ENCODE assay signal across 24 cellular contexts in genomic region chr7:157538735-157539134, GRCh38.
"Had no signal": no experiment of that assay in that cellular context is flagged by ENCODE, and none has a peak within 500 bp of the region (broad histone marks: within the 10 kb centered on the region; RNA-seq: fewer than 3 reads in every experiment).

No MANE protein-coding gene starts in this region.

- H3K27me3 ChIP-seq: ascending aorta, cardiac muscle cell, colonic mucosa, esophagus squamous epithelium had no signal

- H3K27ac ChIP-seq: ascending aorta, breast epithelium, cardiac muscle cell, colonic mucosa, epithelial cell of prostate, esophagus squamous epithelium, gastroesophageal sphincter had no signal

- H3K36me3 ChIP-seq: ascending aorta, breast epithelium, cardiac muscle cell, colonic mucosa, esophagus squamous epithelium had no signal

- ATAC-seq: activated CD4-positive, alpha-beta T cell treated with anti-CD3 and anti-CD28 coated beads for 36 hours; activated naive CD4-positive, alpha-beta T cell treated with anti-CD3 and anti-CD28 coated beads, Interleukin-2, amount 50 U/mL, for 72 hours; activated T-cell treated with anti-CD3 and anti-CD28 coated beads, Interleukin-2, amount 50 U/mL, for 72 hours; gastroesophageal sphincter had no signal

- DNase-seq: activated CD4-positive, alpha-beta memory T cell treated with anti-CD3 and anti-CD28 coated beads for 36 hours; activated CD4-positive, alpha-beta T cell treated with anti-CD3 and anti-CD28 coated beads for 36 hours; activated CD4-positive, alpha-beta T cell treated with anti-CD3 and anti-CD28 coated beads, Interleukin-2, amount 10 ng/mL, durations not matched to agents 24 days and 14 days; activated CD4-positive, CD25-positive, alpha-beta regulatory T cell; activated CD4-positive, CD25-positive, alpha-beta regulatory T cell treated with anti-CD3 and anti-CD28 coated beads, Interleukin-2, amount 50 U/mL, for 72 hours; activated CD8-positive, alpha-beta memory T cell treated with anti-CD3 and anti-CD28 coated beads for 24 hours; activated naive CD4-positive, alpha-beta T cell treated with anti-CD3 and anti-CD28 coated beads, Interleukin-2, amount 10 ng/mL, durations not matched to agents 7 days and 5 days; activated naive CD8-positive, alpha-beta T cell treated with anti-CD3 and anti-CD28 coated beads, Interleukin-2, amount 10 ng/mL, durations not matched to agents 7 days and 5 days; activated T-cell treated with anti-CD3 and anti-CD28 coated beads for 4 hours; activated T-cell treated with anti-CD3 and anti-CD28 coated beads, Interleukin-2, amount 50 U/mL, for 24 hours; activated T-cell treated with anti-CD3 and anti-CD28 coated beads, Interleukin-2, amount 50 U/mL, for 72 hours; central memory CD4-positive, alpha-beta T cell; cerebellar nuclear complex; colonic mucosa; effector CD8-positive, alpha-beta T cell; esophagus squamous epithelium; foreskin melanocyte; T-helper 2 cell had no signal

- H3K4me1 ChIP-seq: ascending aorta, breast epithelium, colonic mucosa, esophagus squamous epithelium, gastroesophageal sphincter had no signal

- H3K9me3 ChIP-seq: ascending aorta, colonic mucosa, esophagus squamous epithelium, gastroesophageal sphincter had no signal

- H3K4me3 ChIP-seq: ascending aorta, breast epithelium, cardiac muscle cell, colonic mucosa, esophagus squamous epithelium, gastroesophageal sphincter had no signal
